Comparison of ENCODE assay signal across 17 cellular contexts in the genomic region with DNA sequence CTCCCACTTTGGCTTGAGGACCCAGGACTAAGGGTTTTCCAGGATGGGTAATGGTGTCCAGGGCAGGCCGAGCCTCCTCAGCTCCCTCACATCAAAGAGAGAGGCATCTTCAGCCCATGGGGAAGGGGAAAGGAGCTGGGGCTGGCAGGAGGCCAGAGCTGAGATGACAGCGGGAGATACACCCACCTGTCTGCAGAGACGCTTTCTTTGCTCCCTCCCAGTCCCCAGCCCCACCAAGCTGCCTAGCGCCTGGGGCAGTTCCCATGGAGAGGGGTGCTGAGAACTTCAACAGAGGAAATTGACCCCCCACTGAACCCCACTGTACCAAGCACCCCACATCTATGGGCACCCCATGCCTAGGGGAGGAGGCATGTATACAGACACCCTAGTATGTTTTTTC. TPM values are rescaled to one million over a fixed set of nuclear protein-coding genes. Genes with fewer than 3 reads are reported as not detected.
DNase-seq lines count a peak whose midpoint lies in the region; ATAC-seq and TF ChIP-seq lines count a peak whose summit lies in the region.
"Had no signal": no experiment of that assay in that cellular context is flagged by ENCODE, and none has a peak within 500 bp of the region (broad histone marks: within the 10 kb centered on the region; RNA-seq: fewer than 3 reads in every experiment).

No MANE protein-coding gene starts in this region.

- peak overlapping the region; percentile 66; the same call in 1 of the 2 replicates for H3K27ac ChIP-seq in GM23338 (ENCODE audit: low read depth)
- peak overlapping the region in 3 of 4 donors; percentile 55 to 92 (median 75) for H3K27ac ChIP-seq in Peyer's patch
- H3K27ac ChIP-seq in hepatocyte, result peak overlapping the region; percentile 53
- H3K27ac ChIP-seq in spleen, result no peak overlapping the region
- no peak overlapping the region for H3K27ac ChIP-seq in left lung

- H4K20me1 ChIP-seq in GM23338 (replicated peaks; ENCODE audit: insufficient read depth) (peaks cover 38% of the 10 kb centered on the region), hepatocyte (ENCODE audit: insufficient read depth, poor library complexity, severe bottlenecking) (no peaks in the 10 kb centered on the region)

- peaks cover 17% of the 10 kb centered on the region for H3K27me3 Mint-ChIP-seq in GM23338 (ENCODE audit: insufficient read depth, low read depth, poor library complexity)
- H3K27me3 Mint-ChIP-seq in Caco-2 (ENCODE audit: insufficient read depth, unreplicated experiment), result peaks cover 5% of the 10 kb centered on the region

- peaks cover 29% of the 10 kb centered on the region for H3K4me1 ChIP-seq in GM23338 (ENCODE audit: insufficient read depth)
- peaks cover 0 to 60% (median 12%) of the 10 kb centered on the region in 4 donors for H3K4me1 ChIP-seq in Peyer's patch
- peaks cover 5% of the 10 kb centered on the region for H3K4me1 ChIP-seq in hepatocyte (ENCODE audit: insufficient read depth)
- no peaks in the 10 kb centered on the region for H3K4me1 ChIP-seq in spleen
- H3K4me1 ChIP-seq in Caco-2, result no peaks in the 10 kb centered on the region
- H3K4me1 ChIP-seq in left lung, result peaks cover 0 to 15% of the 10 kb centered on the region in 2 donors

- H3K36me3 Mint-ChIP-seq in GM23338 (ENCODE audit: low read depth), result peaks cover 79% of the 10 kb centered on the region
- H3K36me3 Mint-ChIP-seq in Caco-2 (ENCODE audit: insufficient read depth, unreplicated experiment), result no peaks in the 10 kb centered on the region

- no peak overlapping the region for H3K4me2 ChIP-seq in GM23338
- peak overlapping the region; percentile 25 for H3K4me2 ChIP-seq in hepatocyte

- no peak overlapping the region for H3K4me3 Mint-ChIP-seq in GM23338
- no peak overlapping the region for H3K4me3 Mint-ChIP-seq in Caco-2 (ENCODE audit: unreplicated experiment)

- TF ChIP-seq CTCF in GM23338 (conservative IDR thresholded peaks at IDR 0.05; ENCODE audit: low read depth in 2 of 2) (no peak), Peyer's patch (IDR thresholded peaks at IDR 0.05) (no peak), hepatocyte (IDR thresholded peaks at IDR 0.05; ENCODE audit: poor library complexity) (no peak), spleen (IDR thresholded peaks at IDR 0.05 in 8 of 11, conservative IDR thresholded peaks at IDR 0.05 in 3 of 11) (no peak), Caco-2 (IDR thresholded peaks at IDR 0.05; ENCODE audit: insufficient read depth in 1 of 2, low read depth in 1 of 2, low read length in 1 of 2, severe bottlenecking in 1 of 2, unreplicated experiment in 1 of 2) (no peak), left lung (IDR thresholded peaks at IDR 0.05) (no peak)

- no peak overlapping the region for H2AFZ ChIP-seq in GM23338
- no peak overlapping the region for H2AFZ ChIP-seq in hepatocyte

- peaks cover 38% of the 10 kb centered on the region for H3K36me3 ChIP-seq in GM23338 (ENCODE audit: insufficient read depth)
- H3K36me3 ChIP-seq in Peyer's patch, result peaks cover 0 to 42% (median 0%) of the 10 kb centered on the region in 3 donors
- H3K36me3 ChIP-seq in hepatocyte (replicated peaks; ENCODE audit: insufficient read depth, low read depth), result no peaks in the 10 kb centered on the region
- H3K36me3 ChIP-seq in spleen, result no peaks in the 10 kb centered on the region
- H3K36me3 ChIP-seq in Caco-2 (ENCODE audit: control insufficient read depth, insufficient read depth, low read length), result no peaks in the 10 kb centered on the region
- H3K36me3 ChIP-seq in left lung, result peaks cover 0 to 51% of the 10 kb centered on the region in 2 donors

- no TSS peak for BruUV-seq in Caco-2 (replicated peaks; lab: Mats Ljungman, UMichigan)

- CTCF ChIA-PET in Caco-2 (lab: Charles Lee), result interaction anchor here (0.7 kb wide), 1 partner anchor 13 kb away, joined by 3 read pairs; no protein-coding TSS in a partner anchor

- H3K4me3 ChIP-seq in GM23338 (no peak overlapping the region), Peyer's patch (no peak overlapping the region), hepatocyte (no peak overlapping the region), spleen (no peak overlapping the region), Caco-2 (ENCODE audit: low read depth, low read length) (no peak overlapping the region), left lung (no peak overlapping the region)

- POLR2A ChIA-PET in Caco-2 (lab: Charles Lee), result no interaction called here

- 63% methylated on average over 4 of the region's 4 CpGs for WGBS in hepatocyte (ENCODE audit: low lambda C conversion rate, missing lambda C conversion rate)
- 55 to 76% (median 74%) methylated on average over 4 of the region's 4 CpGs for WGBS in spleen, 5 donors

- TF ChIP-seq POLR2A in Peyer's patch (IDR thresholded peaks at IDR 0.05) (no peak), spleen (IDR thresholded peaks at IDR 0.05) (no peak)

- H3K9me3 Mint-ChIP-seq in GM23338, result no peaks in the 10 kb centered on the region
- H3K9me3 Mint-ChIP-seq in Caco-2 (ENCODE audit: unreplicated experiment), result no peaks in the 10 kb centered on the region

- peaks cover 6% of the 10 kb centered on the region; the same call in 1 of the 2 replicates for H3F3A ChIP-seq in GM23338 (replicated peaks; ENCODE audit: low read depth)

- DNase-seq in GM23338 (ENCODE audit: low spot score) (no peak), Peyer's patch (peak in 1 of 3 donors; percentile 51), hepatocyte (ENCODE audit: low spot score) (no peak), spleen (peak; percentile 53), dermis blood vessel endothelial cell (no peak), Caco-2 (no peak), left lung (no peak)
- DNase-seq: DMS153, EL, H7, KG1, NCI-H1092 treated with DMSO at 0.1 percent for 48 hours, NCI-H1694, NCI-H446, NCI-H748 treated with DMSO at 0.1 percent for 48 hours, RPMI8226 had no signal

- H3K9me2 ChIP-seq in GM23338 (ENCODE audit: insufficient read depth) (no peaks in the 10 kb centered on the region), hepatocyte (replicated peaks; ENCODE audit: insufficient read depth) (no peaks in the 10 kb centered on the region)

- intact Hi-C loops in spleen (cut with DNase I; ENCODE audit: low total_unique reads) (no loop called here), Caco-2 (cut with micrococcal nuclease; ENCODE audit: unreplicated experiment) (no loop called here), left lung (cut with DNase I) (no loop called here)

- H3K27me3 ChIP-seq in GM23338 (ENCODE audit: insufficient read depth) (no peaks in the 10 kb centered on the region), Peyer's patch (no peaks in the 10 kb centered on the region), hepatocyte (no peaks in the 10 kb centered on the region), spleen (replicated peaks in 1 of 7) (peaks cover 0 to 36% (median 4%) of the 10 kb centered on the region in 7 donors), Caco-2 (replicated peaks; ENCODE audit: control insufficient read depth, insufficient read depth, low read length) (no peaks in the 10 kb centered on the region; the same call in 1 of the 2 replicates), left lung (peaks cover 0 to 14% of the 10 kb centered on the region in 2 donors)

- H3K79me2 ChIP-seq in GM23338 (replicated peaks; ENCODE audit: insufficient read depth) (peaks cover 76% of the 10 kb centered on the region), hepatocyte (peaks cover 4% of the 10 kb centered on the region)

- peaks cover 42% of the 10 kb centered on the region for H3K4me1 Mint-ChIP-seq in GM23338
- H3K4me1 Mint-ChIP-seq in Caco-2 (ENCODE audit: low read depth, unreplicated experiment), result peaks cover 10% of the 10 kb centered on the region

- H3K9me3 ChIP-seq in Peyer's patch (no peaks in the 10 kb centered on the region), hepatocyte (ENCODE audit: low read depth) (no peaks in the 10 kb centered on the region), spleen (no peaks in the 10 kb centered on the region), Caco-2 (no peaks in the 10 kb centered on the region), left lung (no peaks in the 10 kb centered on the region)

- H3K27ac Mint-ChIP-seq in GM23338, result no peak overlapping the region
- H3K27ac Mint-ChIP-seq in Caco-2 (ENCODE audit: unreplicated experiment), result no peak overlapping the region

- ATAC-seq in GM23338 (no peak), SK-N-SH treated with all-trans-retinoic acid at 6 μM for 48 hours (no peak), left lung (no peak)

TF ChIP-seq in GM23338, 12 proteins besides CTCF, POLR2A, EP300 and RAD21:
- TF ChIP-seq ZNF114 (CRISPR knock-in tag; IDR thresholded peaks at IDR 0.05), result no peak

TF ChIP-seq in SK-N-SH treated with all-trans-retinoic acid at 6 μM for 48 hours, 23 proteins besides CTCF, POLR2A, EP300 and RAD21 (continues in another document):
- TF ChIP-seq ZFP30 (CRISPR knock-in tag; IDR thresholded peaks at IDR 0.05) (no peak), ZFP3 (CRISPR knock-in tag; IDR thresholded peaks at IDR 0.05) (no peak)
- TF ChIP-seq, protein P1, sequence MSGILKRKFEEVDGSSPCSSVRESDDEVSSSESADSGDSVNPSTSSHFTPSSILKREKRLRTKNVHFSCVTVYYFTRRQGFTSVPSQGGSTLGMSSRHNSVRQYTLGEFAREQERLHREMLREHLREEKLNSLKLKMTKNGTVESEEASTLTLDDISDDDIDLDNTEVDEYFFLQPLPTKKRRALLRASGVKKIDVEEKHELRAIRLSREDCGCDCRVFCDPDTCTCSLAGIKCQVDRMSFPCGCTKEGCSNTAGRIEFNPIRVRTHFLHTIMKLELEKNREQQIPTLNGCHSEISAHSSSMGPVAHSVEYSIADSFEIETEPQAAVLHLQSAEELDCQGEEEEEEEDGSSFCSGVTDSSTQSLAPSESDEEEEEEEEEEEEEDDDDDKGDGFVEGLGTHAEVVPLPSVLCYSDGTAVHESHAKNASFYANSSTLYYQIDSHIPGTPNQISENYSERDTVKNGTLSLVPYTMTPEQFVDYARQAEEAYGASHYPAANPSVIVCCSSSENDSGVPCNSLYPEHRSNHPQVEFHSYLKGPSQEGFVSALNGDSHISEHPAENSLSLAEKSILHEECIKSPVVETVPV (CRISPR knock-in tag; IDR thresholded peaks at IDR 0.05), result no peak

RNA-seq across cellular contexts. Expression of gene PCDH1, which starts 10.6 kb away (rescaled TPM):
- total RNA-seq in GM23338 (2014; rRNA removed; shearing (Covaris generic)), result 155 and 183 TPM in 2 replicates
- polyA plus RNA-seq in GM23338 (2016; fragmentation: Nextera tagmentation; extraction: Ambion mirVana) (26.2 and 27.8 TPM in 2 replicates), hepatocyte (6.2 and 8.6 TPM in 2 replicates), spleen (1 to 10 TPM in 2 of 3 donors, under 1 TPM in 1; 0.30 to 2.2 (median 1.4) TPM)
- total RNA-seq in Peyer's patch (100 to 1,000 TPM in 3 of 4 donors, 10 to 100 TPM in 1; 64.4 to 169 (median 164) TPM), hepatocyte (10.5 and 10.8 TPM in 2 replicates), spleen (10 to 100 TPM in 2 of 7 donors, 1 to 10 TPM in 5; 2.6 to 11.4 (median 7.4) TPM), dermis blood vessel endothelial cell (94.4 and 162 TPM in 2 replicates), Caco-2 (2022) (1.5 and 1.8 TPM in 2 replicates), left lung (10 to 100 TPM; 55.2 to 65.0 TPM)

RNA-seq across cellular contexts. Expression of gene DELE1, which starts 56.0 kb away (rescaled TPM):
- total RNA-seq in GM23338 (2014; rRNA removed; shearing (Covaris generic)), result 50.0 and 62.2 TPM in 2 replicates
- polyA plus RNA-seq in GM23338 (2016; fragmentation: Nextera tagmentation; extraction: Ambion mirVana) (25.6 and 26.9 TPM in 2 replicates), hepatocyte (31.5 and 32.6 TPM in 2 replicates), spleen (10 to 100 TPM; 36.1 to 83.3 (median 69.7) TPM)
- total RNA-seq in Peyer's patch (100 to 1,000 TPM in 2 of 4 donors, 10 to 100 TPM in 2; 76.0 to 144 (median 96.0) TPM), hepatocyte (57.2 and 62.0 TPM in 2 replicates), spleen (100 to 1,000 TPM; 101 to 194 (median 149) TPM), dermis blood vessel endothelial cell (66.4 and 81.7 TPM in 2 replicates), Caco-2 (2022) (67.6 and 78.6 TPM in 2 replicates), left lung (10 to 100 TPM; 74.1 to 75.1 TPM)

Comparison
In these comparisons a context has a peak if more than half of its experiments do, and no peak if none do; other contexts are left out.
1. H3K27ac ChIP-seq: peak in GM23338 (single experiment), Peyer's patch (3 of 4) and hepatocyte (single experiment); none in spleen (0 of 8) and left lung (0 of 2).